In genomic region chr17:39861235-39861634, GRCh38 we compare ENCODE assay signal across 17 cellular contexts. TPM values are rescaled to one million over a fixed set of nuclear protein-coding genes. Genes with fewer than 3 reads are reported as not detected.
DNase-seq lines count a peak whose midpoint lies in the region; ATAC-seq and TF ChIP-seq lines count a peak whose summit lies in the region.
"Had no signal": no experiment of that assay in that cellular context is flagged by ENCODE, and none has a peak within 500 bp of the region (broad histone marks: within the 10 kb centered on the region; RNA-seq: fewer than 3 reads in every experiment).

No MANE protein-coding gene starts in this region.

- POLR2A ChIA-PET in activated CD8-positive, alpha-beta T cell treated with anti-CD3 and anti-CD28 coated beads for 36 hours (lab: Charles Lee): interaction anchor here (0.8 to 5.7 kb wide), 15 partner anchors 9 to 108 kb away, joined by 3 to 25 read pairs (median 4); no protein-coding TSS in a partner anchor

- H3K4me1 Mint-ChIP-seq in Calu3 (ENCODE audit: low read depth, unreplicated experiment): peaks cover 33% of the 10 kb centered on the region
- H3K4me1 Mint-ChIP-seq in activated CD8-positive, alpha-beta T cell treated with anti-CD3 and anti-CD28 coated beads for 36 hours (ENCODE audit: low read depth): peaks cover 47% of the 10 kb centered on the region
- peaks cover 39 to 44% of the 10 kb centered on the region in 2 donors for H3K4me1 Mint-ChIP-seq in natural killer cell treated with Interleukin-12 subunit alpha and Interleukin-12 subunit beta and Interleukin-15 and Interleukin-18, amount 100 ng/mL, for 72 hours (ENCODE audit: low read depth in 2 of 2)

- peak; percentile 37 for TF ChIP-seq POLR2A in GM18505 (IDR thresholded peaks at IDR 0.05; ENCODE audit: borderline replicate concordance, extremely low read depth, insufficient read depth, insufficient read length)

- no peak overlapping the region for H3K4me3 Mint-ChIP-seq in Calu3 (ENCODE audit: low read depth, unreplicated experiment)
- H3K4me3 Mint-ChIP-seq in activated CD8-positive, alpha-beta T cell treated with anti-CD3 and anti-CD28 coated beads for 36 hours: peak overlapping the region; percentile 85
- H3K4me3 Mint-ChIP-seq in natural killer cell treated with Interleukin-12 subunit alpha and Interleukin-12 subunit beta and Interleukin-15 and Interleukin-18, amount 100 ng/mL, for 72 hours: peak overlapping the region; percentile 97
- H3K4me3 Mint-ChIP-seq: brain had no signal

- intact Hi-C loops in Calu3 (cut with micrococcal nuclease; ENCODE audit: unreplicated experiment): no loop called here
- intact Hi-C loops in activated CD8-positive, alpha-beta T cell treated with anti-CD3 and anti-CD28 coated beads for 36 hours (cut with micrococcal nuclease): loop anchor here (5.0 to 10.0 kb wide), 4 partner anchors 61 to 226 kb away; partner anchors contain the start of genes PSMD3 and STARD3

- ATAC-seq in GM18505 (IDR thresholded peaks at IDR 0.05; ENCODE audit: unreplicated experiment) (no peak), HG03432 (IDR thresholded peaks at IDR 0.05; ENCODE audit: unreplicated experiment) (no peak), HG03457 (IDR thresholded peaks at IDR 0.05; ENCODE audit: unreplicated experiment) (no peak)
- ATAC-seq in activated CD8-positive, alpha-beta T cell treated with anti-CD3 and anti-CD28 coated beads for 36 hours: peak; percentile 25
- peak in 1 of 2 donors; percentile 46 for ATAC-seq in natural killer cell treated with Interleukin-12 subunit alpha and Interleukin-12 subunit beta and Interleukin-15 and Interleukin-18, amount 100 ng/mL, for 72 hours

- no TSS peak for BruUV-seq in Calu3 (replicated peaks; lab: Mats Ljungman, UMichigan)

- H3K9me3 Mint-ChIP-seq in Calu3 (ENCODE audit: low read depth, unreplicated experiment): no peaks in the 10 kb centered on the region
- peaks cover 3% of the 10 kb centered on the region for H3K9me3 Mint-ChIP-seq in activated CD8-positive, alpha-beta T cell treated with anti-CD3 and anti-CD28 coated beads for 36 hours
- no peaks in the 10 kb centered on the region for H3K9me3 Mint-ChIP-seq in natural killer cell treated with Interleukin-12 subunit alpha and Interleukin-12 subunit beta and Interleukin-15 and Interleukin-18, amount 100 ng/mL, for 72 hours

- H3K27ac Mint-ChIP-seq in Calu3 (ENCODE audit: unreplicated experiment): no peak overlapping the region
- H3K27ac Mint-ChIP-seq in activated CD8-positive, alpha-beta T cell treated with anti-CD3 and anti-CD28 coated beads for 36 hours: peak overlapping the region; percentile 89
- H3K27ac Mint-ChIP-seq in natural killer cell treated with Interleukin-12 subunit alpha and Interleukin-12 subunit beta and Interleukin-15 and Interleukin-18, amount 100 ng/mL, for 72 hours: peak overlapping the region; percentile 83 to 99
- H3K27ac Mint-ChIP-seq: brain had no signal

- peaks cover 35% of the 10 kb centered on the region for H3K27me3 Mint-ChIP-seq in Calu3 (ENCODE audit: unreplicated experiment)
- no peaks in the 10 kb centered on the region for H3K27me3 Mint-ChIP-seq in activated CD8-positive, alpha-beta T cell treated with anti-CD3 and anti-CD28 coated beads for 36 hours
- H3K27me3 Mint-ChIP-seq in natural killer cell treated with Interleukin-12 subunit alpha and Interleukin-12 subunit beta and Interleukin-15 and Interleukin-18, amount 100 ng/mL, for 72 hours: no peaks in the 10 kb centered on the region

- CTCF ChIA-PET in Calu3 (lab: Charles Lee): interaction anchor here (0.6 to 9.4 kb wide), 75 partner anchors 8 to 850 kb away, joined by 3 to 692 read pairs (median 12); partner anchors contain the start of genes CDK12, ERBB2, GRB7 and GSDMB
- CTCF ChIA-PET in activated CD8-positive, alpha-beta T cell treated with anti-CD3 and anti-CD28 coated beads for 36 hours (lab: Charles Lee): interaction anchor here (0.7 to 2.0 kb wide), 13 partner anchors 9 to 238 kb away, joined by 3 to 10 read pairs (median 4); partner anchors contain the start of genes LRRC3C, ORMDL3 and PSMD3

- peak; percentile 68 for DNase-seq in Calu3
- peak; percentile 26 for DNase-seq in activated CD8-positive, alpha-beta T cell treated with anti-CD3 and anti-CD28 coated beads for 36 hours
- DNase-seq in natural killer cell treated with Interleukin-12 subunit alpha and Interleukin-12 subunit beta and Interleukin-15 and Interleukin-18, amount 100 ng/mL, for 72 hours (ENCODE audit: low spot score): no peak
- DNase-seq in Kasumi-1 (lab: John Stamatoyannopoulos, UW): no peak
- DNase-seq: C1 segment of cervical spinal cord, GOT3, NCI-H1105, NCI-H2171 treated with DMSO at 0.1 percent for 48 hours, posterior cingulate gyrus, SJCRH30 had no signal

- no peak for TF ChIP-seq CTCF in Calu3 (IDR thresholded peaks at IDR 0.05; ENCODE audit: unreplicated experiment)
- no peak for TF ChIP-seq CTCF in activated CD8-positive, alpha-beta T cell treated with anti-CD3 and anti-CD28 coated beads for 36 hours (IDR thresholded peaks at IDR 0.05)

- H3K36me3 Mint-ChIP-seq in Calu3 (ENCODE audit: insufficient read depth, unreplicated experiment): peaks cover 16% of the 10 kb centered on the region
- H3K36me3 Mint-ChIP-seq in activated CD8-positive, alpha-beta T cell treated with anti-CD3 and anti-CD28 coated beads for 36 hours (ENCODE audit: low read depth): peaks cover 26% of the 10 kb centered on the region
- H3K36me3 Mint-ChIP-seq in natural killer cell treated with Interleukin-12 subunit alpha and Interleukin-12 subunit beta and Interleukin-15 and Interleukin-18, amount 100 ng/mL, for 72 hours: peaks cover 14% of the 10 kb centered on the region
- H3K36me3 Mint-ChIP-seq: brain had no signal

RNA-seq across cellular contexts. Expression of gene IKZF3, which starts 2.9 kb away (rescaled TPM):
- 30.9 and 41.0 TPM in 2 replicates for total RNA-seq in Calu3 (2022)
- 10 to 100 TPM; 52.1 to 52.2 TPM for total RNA-seq in activated CD8-positive, alpha-beta T cell treated with anti-CD3 and anti-CD28 coated beads for 36 hours
- 10 to 100 TPM; 65.5 to 80.9 TPM for total RNA-seq in natural killer cell treated with Interleukin-12 subunit alpha and Interleukin-12 subunit beta and Interleukin-15 and Interleukin-18, amount 100 ng/mL, for 72 hours
- total RNA-seq: SJCRH30 had no signal

RNA-seq across cellular contexts. Expression of gene ZPBP2, which starts 6.8 kb away (rescaled TPM):
- total RNA-seq in Calu3 (2022): not detected in 2 replicates
- not detected for total RNA-seq in activated CD8-positive, alpha-beta T cell treated with anti-CD3 and anti-CD28 coated beads for 36 hours
- not detected for total RNA-seq in natural killer cell treated with Interleukin-12 subunit alpha and Interleukin-12 subunit beta and Interleukin-15 and Interleukin-18, amount 100 ng/mL, for 72 hours
- total RNA-seq: hepatocyte, mucosa of gallbladder, SJCRH30, temporal lobe had no signal

RNA-seq across cellular contexts. Expression of gene GSDMB, which starts 57.2 kb away (rescaled TPM):
- 711 and 1,257 TPM in 2 replicates for total RNA-seq in Calu3 (2022)
- 10 to 100 TPM; 26.9 to 32.5 TPM for total RNA-seq in activated CD8-positive, alpha-beta T cell treated with anti-CD3 and anti-CD28 coated beads for 36 hours
- total RNA-seq in natural killer cell treated with Interleukin-12 subunit alpha and Interleukin-12 subunit beta and Interleukin-15 and Interleukin-18, amount 100 ng/mL, for 72 hours: 10 to 100 TPM; 39.0 to 54.1 TPM

Comparison
In these comparisons a context has a peak if more than half of its experiments do, and no peak if none do; other contexts are left out.
1. DNase-seq: peak in Calu3 (single experiment) and activated CD8-positive, alpha-beta T cell treated with anti-CD3 and anti-CD28 coated beads for 36 hours (single experiment); none in natural killer cell treated with Interleukin-12 subunit alpha and Interleukin-12 subunit beta and Interleukin-15 and Interleukin-18, amount 100 ng/mL, for 72 hours (single experiment) and Kasumi-1 (0 of 2).
2. RNA of gene GSDMB, which starts 57.2 kb away (total RNA-seq): 711 to 1,257 TPM in Calu3; 39.0 to 54.1 TPM in natural killer cell treated with Interleukin-12 subunit alpha and Interleukin-12 subunit beta and Interleukin-15 and Interleukin-18, amount 100 ng/mL, for 72 hours and 26.9 to 32.5 TPM in activated CD8-positive, alpha-beta T cell treated with anti-CD3 and anti-CD28 coated beads for 36 hours; every median in the first group is over 10 times any median in the second.